10 cellular contexts compared by ENCODE assay signal in the genomic region with DNA sequence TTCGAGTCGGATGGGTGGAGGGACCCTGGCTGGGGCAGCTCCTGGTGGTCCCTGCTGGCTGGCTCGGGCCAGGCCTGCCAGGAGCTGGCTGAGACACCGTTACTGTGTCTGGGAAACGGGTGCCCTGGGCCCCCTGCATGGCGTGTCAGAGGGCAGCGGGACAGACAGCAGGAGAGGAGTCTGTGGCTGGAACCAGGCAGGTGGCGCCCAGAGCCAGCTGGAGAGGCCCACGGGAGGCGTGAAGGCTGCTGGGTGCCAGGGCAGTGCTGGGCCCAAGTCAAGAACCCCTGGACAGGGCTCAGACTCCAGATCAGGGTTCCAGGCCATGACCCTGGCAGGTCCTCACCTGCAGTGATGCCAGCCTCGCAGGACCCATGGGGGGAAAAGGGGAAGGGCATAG. TPM values are rescaled to one million over a fixed set of nuclear protein-coding genes. Genes with fewer than 3 reads are reported as not detected.
A peak's percentile ranks its signal among the peaks of the same experiment; 100 is the strongest.
DNase-seq lines count a peak whose midpoint lies in the region; ATAC-seq lines count a peak whose summit lies in the region.
"Had no signal": no experiment of that assay in that cellular context is flagged by ENCODE, and none has a peak within 500 bp of the region (broad histone marks: within the 10 kb centered on the region; RNA-seq: fewer than 3 reads in every experiment).

No MANE protein-coding gene starts in this region.

- DNase-seq in activated naive CD4-positive, alpha-beta T cell treated with anti-CD3 and anti-CD28 coated beads for 36 hours: peak; percentile 39
- no peak for DNase-seq in activated naive CD4-positive, alpha-beta T cell (lab: John Stamatoyannopoulos, UW)
- DNase-seq in RPMI8226 (peak; percentile 52), ACHN (no peak), COR-L47 (lab: John Stamatoyannopoulos, UW) (no peak)
- DNase-seq in activated naive CD8-positive, alpha-beta T cell treated with anti-CD3 and anti-CD28 coated beads, Interleukin-2, amount 50 U/mL, for 24 hours: no peak
- no peak for DNase-seq in stimulated activated effector memory CD8-positive, alpha-beta T cell treated with anti-CD3 and anti-CD28 coated beads, Interleukin-12 subunit alpha, Interleukin-12 subunit beta, amount 100 ng/mL, for 72 hours (ENCODE audit: low spot score in 2 of 2)
- DNase-seq: NCI-H82 had no signal

- H3K4me3 Mint-ChIP-seq in activated naive CD4-positive, alpha-beta T cell treated with anti-CD3 and anti-CD28 coated beads for 36 hours: no peak overlapping the region
- H3K4me3 Mint-ChIP-seq in activated naive CD8-positive, alpha-beta T cell treated with anti-CD3 and anti-CD28 coated beads, Interleukin-2, amount 50 U/mL, for 24 hours: peak overlapping the region; percentile 46
- H3K4me3 Mint-ChIP-seq in stimulated activated effector memory CD8-positive, alpha-beta T cell treated with anti-CD3 and anti-CD28 coated beads, Interleukin-12 subunit alpha, Interleukin-12 subunit beta, amount 100 ng/mL, for 72 hours: peak overlapping the region; percentile 71

- peaks cover 48% of the 10 kb centered on the region for H3K4me1 Mint-ChIP-seq in activated naive CD4-positive, alpha-beta T cell treated with anti-CD3 and anti-CD28 coated beads for 36 hours (ENCODE audit: low read depth)
- peaks cover 62% of the 10 kb centered on the region for H3K4me1 Mint-ChIP-seq in activated naive CD8-positive, alpha-beta T cell treated with anti-CD3 and anti-CD28 coated beads, Interleukin-2, amount 50 U/mL, for 24 hours
- peaks cover 53% of the 10 kb centered on the region for H3K4me1 Mint-ChIP-seq in stimulated activated effector memory CD8-positive, alpha-beta T cell treated with anti-CD3 and anti-CD28 coated beads, Interleukin-12 subunit alpha, Interleukin-12 subunit beta, amount 100 ng/mL, for 72 hours

- H3K36me3 Mint-ChIP-seq in activated naive CD4-positive, alpha-beta T cell treated with anti-CD3 and anti-CD28 coated beads for 36 hours (ENCODE audit: low read depth): no peaks in the 10 kb centered on the region
- peaks cover 3% of the 10 kb centered on the region for H3K36me3 Mint-ChIP-seq in activated naive CD8-positive, alpha-beta T cell treated with anti-CD3 and anti-CD28 coated beads, Interleukin-2, amount 50 U/mL, for 24 hours (ENCODE audit: low read depth)
- no peaks in the 10 kb centered on the region for H3K36me3 Mint-ChIP-seq in stimulated activated effector memory CD8-positive, alpha-beta T cell treated with anti-CD3 and anti-CD28 coated beads, Interleukin-12 subunit alpha, Interleukin-12 subunit beta, amount 100 ng/mL, for 72 hours

- CTCF ChIA-PET in activated naive CD4-positive, alpha-beta T cell treated with anti-CD3 and anti-CD28 coated beads for 36 hours (lab: Charles Lee): no interaction called here

- in situ Hi-C loops in ACHN (cut with HindIII; ENCODE audit: low pct_ligation_motif_present, low pct_unique_long_range_greater_than_20kb, low sequenced_read_pairs): loop anchor here (25.0 kb wide), 1 partner anchor 161 kb away; no protein-coding TSS in a partner anchor

- H3K9me3 Mint-ChIP-seq in activated naive CD4-positive, alpha-beta T cell treated with anti-CD3 and anti-CD28 coated beads for 36 hours: peaks cover 1% of the 10 kb centered on the region
- H3K9me3 Mint-ChIP-seq in activated naive CD8-positive, alpha-beta T cell treated with anti-CD3 and anti-CD28 coated beads, Interleukin-2, amount 50 U/mL, for 24 hours: no peaks in the 10 kb centered on the region
- no peaks in the 10 kb centered on the region for H3K9me3 Mint-ChIP-seq in stimulated activated effector memory CD8-positive, alpha-beta T cell treated with anti-CD3 and anti-CD28 coated beads, Interleukin-12 subunit alpha, Interleukin-12 subunit beta, amount 100 ng/mL, for 72 hours

- intact Hi-C loops in activated naive CD4-positive, alpha-beta T cell treated with anti-CD3 and anti-CD28 coated beads for 36 hours (cut with micrococcal nuclease): no loop called here

- no peak overlapping the region for H3K27ac Mint-ChIP-seq in activated naive CD4-positive, alpha-beta T cell treated with anti-CD3 and anti-CD28 coated beads for 36 hours
- peak overlapping the region; percentile 34 for H3K27ac Mint-ChIP-seq in activated naive CD8-positive, alpha-beta T cell treated with anti-CD3 and anti-CD28 coated beads, Interleukin-2, amount 50 U/mL, for 24 hours
- peak overlapping the region; percentile 89 for H3K27ac Mint-ChIP-seq in stimulated activated effector memory CD8-positive, alpha-beta T cell treated with anti-CD3 and anti-CD28 coated beads, Interleukin-12 subunit alpha, Interleukin-12 subunit beta, amount 100 ng/mL, for 72 hours

- ATAC-seq in activated naive CD8-positive, alpha-beta T cell treated with anti-CD3 and anti-CD28 coated beads, Interleukin-2, amount 50 U/mL, for 24 hours: peak; percentile 3
- ATAC-seq in stimulated activated effector memory CD8-positive, alpha-beta T cell treated with anti-CD3 and anti-CD28 coated beads, Interleukin-12 subunit alpha, Interleukin-12 subunit beta, amount 100 ng/mL, for 72 hours: peak; percentile 2
- no peak for ATAC-seq in HG03521 (IDR thresholded peaks at IDR 0.05; ENCODE audit: unreplicated experiment)
- ATAC-seq: K562 had no signal

- no peaks in the 10 kb centered on the region for H3K27me3 Mint-ChIP-seq in activated naive CD4-positive, alpha-beta T cell treated with anti-CD3 and anti-CD28 coated beads for 36 hours (ENCODE audit: low read depth)
- H3K27me3 Mint-ChIP-seq in activated naive CD8-positive, alpha-beta T cell treated with anti-CD3 and anti-CD28 coated beads, Interleukin-2, amount 50 U/mL, for 24 hours: peaks cover 11% of the 10 kb centered on the region

RNA-seq across cellular contexts. Expression of a gene that starts 16.6 kb away (rescaled TPM):
- 1 to 10 TPM in 1 of 2 experiments, under 1 TPM in 1; 0.74 to 1.0 TPM for total RNA-seq in activated naive CD4-positive, alpha-beta T cell treated with anti-CD3 and anti-CD28 coated beads for 36 hours

RNA-seq across cellular contexts. Expression of a gene that starts 27.4 kb away (rescaled TPM):
- total RNA-seq in activated naive CD4-positive, alpha-beta T cell treated with anti-CD3 and anti-CD28 coated beads for 36 hours: 10 to 100 TPM; 11.5 to 12.3 TPM

Comparison
In these comparisons a context has a peak if more than half of its experiments do, and no peak if none do; other contexts are left out.
1. DNase-seq: peak in activated naive CD4-positive, alpha-beta T cell treated with anti-CD3 and anti-CD28 coated beads for 36 hours (single experiment) and RPMI8226 (single experiment); none in activated naive CD4-positive, alpha-beta T cell (0 of 4), activated naive CD8-positive, alpha-beta T cell treated with anti-CD3 and anti-CD28 coated beads, Interleukin-2, amount 50 U/mL, for 24 hours (single experiment), stimulated activated effector memory CD8-positive, alpha-beta T cell treated with anti-CD3 and anti-CD28 coated beads, Interleukin-12 subunit alpha, Interleukin-12 subunit beta, amount 100 ng/mL, for 72 hours (0 of 2), ACHN (single experiment) and COR-L47 (single experiment).